ENCODE assay signal across 1 cellular context in genomic region chr7:76133164-76133775, GRCh38.
TF ChIP-seq lines count a peak whose summit lies in the region.

No MANE protein-coding gene starts in this region.

TF ChIP-seq in liver, 16 proteins besides CTCF, POLR2A, EP300 and RAD21 (continued from another document):
- TF ChIP-seq REST (IDR thresholded peaks at IDR 0.05) (peak; percentile 46), HNF4A (conservative IDR thresholded peaks at IDR 0.05) (peak in 1 of 2 donors; percentile 54), ATF3 (IDR thresholded peaks at IDR 0.05) (peak; percentile 90), RXRA (IDR thresholded peaks at IDR 0.05) (peak in 1 of 2 donors; percentile 32), MAX (IDR thresholded peaks at IDR 0.05) (no peak)
